In genomic region chrX:70132244-70132643, GRCh38 we compare ENCODE assay signal across 1 cellular context.
TF ChIP-seq lines count a peak whose summit lies in the region.

No MANE protein-coding gene starts in this region.

TF ChIP-seq in HepG2, 621 proteins besides CTCF, POLR2A, EP300 and RAD21 (continued from another document):
- TF ChIP-seq ZNF597 (CRISPR knock-in tag; IDR thresholded peaks at IDR 0.05) = no peak
- TF ChIP-seq, protein P1, sequence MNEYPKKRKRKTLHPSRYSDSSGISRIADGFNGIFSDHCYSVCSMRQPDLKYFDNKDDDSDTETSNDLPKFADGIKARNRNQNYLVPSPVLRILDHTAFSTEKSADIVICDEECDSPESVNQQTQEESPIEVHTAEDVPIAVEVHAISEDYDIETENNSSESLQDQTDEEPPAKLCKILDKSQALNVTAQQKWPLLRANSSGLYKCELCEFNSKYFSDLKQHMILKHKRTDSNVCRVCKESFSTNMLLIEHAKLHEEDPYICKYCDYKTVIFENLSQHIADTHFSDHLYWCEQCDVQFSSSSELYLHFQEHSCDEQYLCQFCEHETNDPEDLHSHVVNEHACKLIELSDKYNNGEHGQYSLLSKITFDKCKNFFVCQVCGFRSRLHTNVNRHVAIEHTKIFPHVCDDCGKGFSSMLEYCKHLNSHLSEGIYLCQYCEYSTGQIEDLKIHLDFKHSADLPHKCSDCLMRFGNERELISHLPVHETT (CRISPR knock-in tag; conservative IDR thresholded peaks at IDR 0.05) = no peak
- TF ChIP-seq ARNTL (CRISPR knock-in tag; IDR thresholded peaks at IDR 0.05) = no peak
- no peak for TF ChIP-seq NAIF1 (CRISPR knock-in tag; IDR thresholded peaks at IDR 0.05; ENCODE audit: borderline replicate concordance)
- no peak for TF ChIP-seq RBM22 (optimal IDR thresholded peaks at IDR 0.05; ENCODE audit: low read length)
- no peak for TF ChIP-seq ZNF432 (CRISPR knock-in tag; IDR thresholded peaks at IDR 0.05; ENCODE audit: borderline replicate concordance)
